Comparison of ENCODE assay signal across 32 cellular contexts in genomic region chr18:29979884-29980283, GRCh38.
DNase-seq lines count a peak whose midpoint lies in the region; ATAC-seq and TF ChIP-seq lines count a peak whose summit lies in the region.
"Had no signal": no experiment of that assay in that cellular context is flagged by ENCODE, and none has a peak within 500 bp of the region (broad histone marks: within the 10 kb centered on the region; RNA-seq: fewer than 3 reads in every experiment).

No MANE protein-coding gene starts in this region.

- no peak for ATAC-seq in natural killer cell
- ATAC-seq in activated T-helper 17 cell treated with anti-CD3 and anti-CD28 coated beads, Interleukin-2, amount 50 U/mL, for 72 hours (replicated peaks) = no peak
- no peak for ATAC-seq in activated CD4-positive, alpha-beta T cell treated with anti-CD3 and anti-CD28 coated beads for 36 hours
- ATAC-seq: gastrocnemius medialis, Panc1 had no signal

- no peaks in the 10 kb centered on the region for H3K9me3 ChIP-seq in CD8-positive, alpha-beta memory T cell (ENCODE audit: low read length)
- H3K9me3 ChIP-seq: ascending aorta, esophagus muscularis mucosa, gastrocnemius medialis, suprapubic skin, upper lobe of left lung had no signal

- DNase-seq in GM03348 (ENCODE audit: low spot score) = peak; percentile 7
- DNase-seq in LHCN-M2 (ENCODE audit: low read depth) = peak; percentile 22
- peak; percentile 13 for DNase-seq in astrocyte of the spinal cord (ENCODE audit: low read depth, low spot score)
- peak; percentile 1 for DNase-seq in iris pigment epithelial cell (ENCODE audit: low read depth)
- no peak for DNase-seq in natural killer cell
- DNase-seq in CD8-positive, alpha-beta memory T cell = no peak
- DNase-seq in activated CD4-positive, alpha-beta T cell treated with anti-CD3 and anti-CD28 coated beads for 36 hours = no peak
- DNase-seq: activated CD4-positive, alpha-beta T cell treated with anti-CD3 and anti-CD28 coated beads, Interleukin-2, amount 10 ng/mL, durations not matched to agents 24 days and 14 days; activated CD8-positive, alpha-beta memory T cell treated with anti-CD3 and anti-CD28 coated beads for 24 hours; activated effector memory CD4-positive, alpha-beta T cell treated with anti-CD3 and anti-CD28 coated beads, Interleukin-2, amount 50 U/mL, for 16 hours; activated naive CD8-positive, alpha-beta T cell treated with anti-CD3 and anti-CD28 coated beads for 36 hours; activated T-cell treated with anti-CD3 and anti-CD28 coated beads for 4 hours; gastrocnemius medialis; HFFc6; hippocampal formation; KG1; MM.1S; NCI-H1930; NCI-H524 treated with DMSO at 0.1 percent for 48 hours; nephron progenitor cell; retina; SHP77 treated with DMSO at 0.1 percent for 48 hours; small intestine; stimulated activated naive CD4-positive, alpha-beta T cell treated with Interleukin-2 at 50 U/mL for 16 hours; upper lobe of left lung; WERI-Rb-1 had no signal

- H3K4me3 Mint-ChIP-seq in natural killer cell = no peak overlapping the region
- no peak overlapping the region for H3K4me3 Mint-ChIP-seq in CD8-positive, alpha-beta memory T cell
- no peak overlapping the region for H3K4me3 Mint-ChIP-seq in activated T-helper 17 cell treated with anti-CD3 and anti-CD28 coated beads, Interleukin-2, amount 50 U/mL, for 72 hours
- H3K4me3 Mint-ChIP-seq in activated CD4-positive, alpha-beta T cell treated with anti-CD3 and anti-CD28 coated beads for 36 hours = no peak overlapping the region
- H3K4me3 Mint-ChIP-seq: activated CD4-positive, alpha-beta T cell treated with anti-CD3 and anti-CD28 coated beads, Interleukin-2, amount 10 ng/mL, durations not matched to agents 24 days and 14 days; activated naive CD8-positive, alpha-beta T cell treated with anti-CD3 and anti-CD28 coated beads for 36 hours; HFFc6; nephron progenitor cell had no signal

- H3K27ac ChIP-seq in CD8-positive, alpha-beta memory T cell (ENCODE audit: low read depth, low read length) = no peak overlapping the region
- H3K27ac ChIP-seq: ascending aorta, esophagus muscularis mucosa, gastrocnemius medialis, parathyroid adenoma, suprapubic skin, upper lobe of left lung, WERI-Rb-1 had no signal

- H3K4me3 ChIP-seq in astrocyte of the spinal cord (ENCODE audit: low read depth, low read length) = no peak overlapping the region
- no peak overlapping the region for H3K4me3 ChIP-seq in CD8-positive, alpha-beta memory T cell (ENCODE audit: low read length)
- H3K4me3 ChIP-seq: ascending aorta, esophagus muscularis mucosa, gastrocnemius medialis, suprapubic skin, upper lobe of left lung had no signal

- CTCF ChIA-PET in CD8-positive, alpha-beta memory T cell (lab: Charles Lee) = no interaction called here
- CTCF ChIA-PET in activated CD4-positive, alpha-beta T cell treated with anti-CD3 and anti-CD28 coated beads for 36 hours (lab: Charles Lee) = no interaction called here

- no peaks in the 10 kb centered on the region for H3K4me1 ChIP-seq in CD8-positive, alpha-beta memory T cell (ENCODE audit: insufficient read depth, low read length)
- H3K4me1 ChIP-seq: ascending aorta, esophagus muscularis mucosa, gastrocnemius medialis, parathyroid adenoma, suprapubic skin, upper lobe of left lung had no signal

- H3K27me3 Mint-ChIP-seq in natural killer cell (ENCODE audit: low read depth in 2 of 2) = no peaks in the 10 kb centered on the region
- H3K27me3 Mint-ChIP-seq in CD8-positive, alpha-beta memory T cell = no peaks in the 10 kb centered on the region
- H3K27me3 Mint-ChIP-seq in activated T-helper 17 cell treated with anti-CD3 and anti-CD28 coated beads, Interleukin-2, amount 50 U/mL, for 72 hours = no peaks in the 10 kb centered on the region
- no peaks in the 10 kb centered on the region for H3K27me3 Mint-ChIP-seq in activated CD4-positive, alpha-beta T cell treated with anti-CD3 and anti-CD28 coated beads for 36 hours
- H3K27me3 Mint-ChIP-seq: activated CD4-positive, alpha-beta T cell treated with anti-CD3 and anti-CD28 coated beads, Interleukin-2, amount 10 ng/mL, durations not matched to agents 24 days and 14 days; activated naive CD8-positive, alpha-beta T cell treated with anti-CD3 and anti-CD28 coated beads for 36 hours had no signal

- POLR2A ChIA-PET in CD8-positive, alpha-beta memory T cell (lab: Charles Lee) = no interaction called here
- POLR2A ChIA-PET in activated CD4-positive, alpha-beta T cell treated with anti-CD3 and anti-CD28 coated beads for 36 hours (lab: Charles Lee) = no interaction called here

- no peaks in the 10 kb centered on the region for H3K4me1 Mint-ChIP-seq in natural killer cell
- H3K4me1 Mint-ChIP-seq in CD8-positive, alpha-beta memory T cell = no peaks in the 10 kb centered on the region
- no peaks in the 10 kb centered on the region for H3K4me1 Mint-ChIP-seq in activated T-helper 17 cell treated with anti-CD3 and anti-CD28 coated beads, Interleukin-2, amount 50 U/mL, for 72 hours
- no peaks in the 10 kb centered on the region for H3K4me1 Mint-ChIP-seq in activated CD4-positive, alpha-beta T cell treated with anti-CD3 and anti-CD28 coated beads for 36 hours
- H3K4me1 Mint-ChIP-seq: activated CD4-positive, alpha-beta T cell treated with anti-CD3 and anti-CD28 coated beads, Interleukin-2, amount 10 ng/mL, durations not matched to agents 24 days and 14 days; activated naive CD8-positive, alpha-beta T cell treated with anti-CD3 and anti-CD28 coated beads for 36 hours; nephron progenitor cell had no signal

- in situ Hi-C loops in astrocyte of the spinal cord (cut with HindIII; ENCODE audit: low sequenced_read_pairs) = no loop called here

- TF ChIP-seq CTCF in astrocyte of the spinal cord (IDR thresholded peaks at IDR 0.05; ENCODE audit: low read depth, low read length) = no peak
- TF ChIP-seq CTCF in natural killer cell (IDR thresholded peaks at IDR 0.05) = no peak

- no peaks in the 10 kb centered on the region for H3K27me3 ChIP-seq in CD8-positive, alpha-beta memory T cell (ENCODE audit: insufficient read depth, low read length, poor library complexity, severe bottlenecking)
- H3K27me3 ChIP-seq: ascending aorta, esophagus muscularis mucosa, gastrocnemius medialis, suprapubic skin, upper lobe of left lung had no signal

- intact Hi-C loops in natural killer cell (cut with micrococcal nuclease) = loop anchor here (10.0 kb wide), 1 partner anchor 55 kb away; no protein-coding TSS in a partner anchor
- intact Hi-C loops in activated CD4-positive, alpha-beta T cell treated with anti-CD3 and anti-CD28 coated beads for 36 hours (cut with DNase I, micrococcal nuclease) = no loop called here

- H3K27ac Mint-ChIP-seq in natural killer cell = no peak overlapping the region
- H3K27ac Mint-ChIP-seq in CD8-positive, alpha-beta memory T cell = no peak overlapping the region
- no peak overlapping the region for H3K27ac Mint-ChIP-seq in activated T-helper 17 cell treated with anti-CD3 and anti-CD28 coated beads, Interleukin-2, amount 50 U/mL, for 72 hours
- H3K27ac Mint-ChIP-seq in activated CD4-positive, alpha-beta T cell treated with anti-CD3 and anti-CD28 coated beads for 36 hours = no peak overlapping the region
- H3K27ac Mint-ChIP-seq: activated CD4-positive, alpha-beta T cell treated with anti-CD3 and anti-CD28 coated beads, Interleukin-2, amount 10 ng/mL, durations not matched to agents 24 days and 14 days; activated naive CD8-positive, alpha-beta T cell treated with anti-CD3 and anti-CD28 coated beads for 36 hours; HFFc6; nephron progenitor cell had no signal

- peaks cover 6% of the 10 kb centered on the region for H3K36me3 Mint-ChIP-seq in natural killer cell
- peaks cover 0 to 2% (median 0%) of the 10 kb centered on the region in 3 donors for H3K36me3 Mint-ChIP-seq in CD8-positive, alpha-beta memory T cell
- no peaks in the 10 kb centered on the region for H3K36me3 Mint-ChIP-seq in activated T-helper 17 cell treated with anti-CD3 and anti-CD28 coated beads, Interleukin-2, amount 50 U/mL, for 72 hours (ENCODE audit: low read depth)
- no peaks in the 10 kb centered on the region for H3K36me3 Mint-ChIP-seq in activated CD4-positive, alpha-beta T cell treated with anti-CD3 and anti-CD28 coated beads for 36 hours (ENCODE audit: low read depth)
- H3K36me3 Mint-ChIP-seq: activated naive CD8-positive, alpha-beta T cell treated with anti-CD3 and anti-CD28 coated beads for 36 hours had no signal

- peaks cover 10 to 11% of the 10 kb centered on the region in 2 donors for H3K9me3 Mint-ChIP-seq in natural killer cell
- H3K9me3 Mint-ChIP-seq in CD8-positive, alpha-beta memory T cell = peaks cover 0 to 37% (median 2%) of the 10 kb centered on the region in 5 donors
- H3K9me3 Mint-ChIP-seq in activated T-helper 17 cell treated with anti-CD3 and anti-CD28 coated beads, Interleukin-2, amount 50 U/mL, for 72 hours = peaks cover 12% of the 10 kb centered on the region
- H3K9me3 Mint-ChIP-seq in activated CD4-positive, alpha-beta T cell treated with anti-CD3 and anti-CD28 coated beads for 36 hours (ENCODE audit: low read depth) = peaks cover 17% of the 10 kb centered on the region
- H3K9me3 Mint-ChIP-seq: HFFc6, nephron progenitor cell had no signal

- no peaks in the 10 kb centered on the region for H3K36me3 ChIP-seq in CD8-positive, alpha-beta memory T cell (ENCODE audit: insufficient read depth, low read length)
- H3K36me3 ChIP-seq: ascending aorta, esophagus muscularis mucosa, gastrocnemius medialis, suprapubic skin, upper lobe of left lung, WERI-Rb-1 had no signal

Comparison
In these comparisons a context has a peak if more than half of its experiments do, and no peak if none do; other contexts are left out.
1. DNase-seq: peak in GM03348 (single experiment), LHCN-M2 (single experiment), astrocyte of the spinal cord (single experiment) and iris pigment epithelial cell (single experiment); none in natural killer cell (single experiment), CD8-positive, alpha-beta memory T cell (0 of 5) and activated CD4-positive, alpha-beta T cell treated with anti-CD3 and anti-CD28 coated beads for 36 hours (single experiment).